In the genomic region with DNA sequence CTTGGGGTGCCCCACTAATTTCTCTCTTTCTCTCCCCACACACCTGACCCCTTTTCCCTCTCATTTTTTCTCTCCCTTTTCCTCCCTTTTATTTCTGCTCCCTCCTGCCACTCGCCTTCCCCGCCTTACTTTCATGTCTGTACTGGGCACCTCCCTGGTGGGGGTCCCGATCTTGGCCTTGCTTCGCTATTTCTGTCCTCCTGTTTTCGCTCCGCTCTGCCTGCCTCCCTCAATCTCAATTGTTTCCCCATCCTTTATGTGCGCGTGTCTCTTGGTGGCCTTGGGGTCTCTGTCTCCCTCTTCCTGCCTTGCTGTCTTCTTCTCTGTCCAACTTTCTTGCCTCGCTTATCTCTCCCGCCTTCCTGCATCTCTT, we compare ENCODE assay signal across 13 cellular contexts. TPM values are rescaled to one million over a fixed set of nuclear protein-coding genes. Genes with fewer than 3 reads are reported as not detected.
A peak's percentile ranks its signal among the peaks of the same experiment; 100 is the strongest.
DNase-seq lines count a peak whose midpoint lies in the region; ATAC-seq and TF ChIP-seq lines count a peak whose summit lies in the region.
"Had no signal": no experiment of that assay in that cellular context is flagged by ENCODE, and none has a peak within 500 bp of the region (broad histone marks: within the 10 kb centered on the region; RNA-seq: fewer than 3 reads in every experiment).

No MANE protein-coding gene starts in this region.

- peaks cover 10% of the 10 kb centered on the region for H3K27me3 Mint-ChIP-seq in activated naive CD8-positive, alpha-beta T cell
- peaks cover 4 to 30% (median 21%) of the 10 kb centered on the region in 3 donors for H3K27me3 Mint-ChIP-seq in immature natural killer cell (ENCODE audit: low read depth in 3 of 3)

- peaks cover 41% of the 10 kb centered on the region for H3K4me1 Mint-ChIP-seq in activated naive CD8-positive, alpha-beta T cell (ENCODE audit: low read depth)
- peaks cover 44 to 45% of the 10 kb centered on the region in 2 donors for H3K4me1 Mint-ChIP-seq in immature natural killer cell

- H3K9me3 Mint-ChIP-seq in activated naive CD8-positive, alpha-beta T cell (ENCODE audit: low read depth) = no peaks in the 10 kb centered on the region
- H3K9me3 Mint-ChIP-seq in immature natural killer cell = peaks cover 0 to 2% (median 0%) of the 10 kb centered on the region in 6 donors

- H3K27ac Mint-ChIP-seq in activated naive CD8-positive, alpha-beta T cell = peak overlapping the region; percentile 85
- H3K27ac Mint-ChIP-seq in immature natural killer cell = peak overlapping the region in 3 of 6 donors; percentile 74 to 88 (median 83)

- H3K27me3 ChIP-seq in HAP-1 (ENCODE audit: low read depth) = peaks cover 16% of the 10 kb centered on the region

- TF ChIP-seq CTCF in AG10803 (conservative IDR thresholded peaks at IDR 0.05; ENCODE audit: low read length) = no peak

- H3K4me3 ChIP-seq in AG10803 (ENCODE audit: low read length) (peak overlapping the region; percentile 68), HAP-1 (peak overlapping the region; percentile 45)

- no peaks in the 10 kb centered on the region for H3K9me3 ChIP-seq in HAP-1
- H3K9me3 ChIP-seq: vagina had no signal

- DNase-seq in AG10803 (ENCODE audit: low read depth) (no peak), HAP-1 (ENCODE audit: low spot score in 2 of 2) (no peak), immature natural killer cell (no peak), GOT3 (lab: John Stamatoyannopoulos, UW) (no peak)
- DNase-seq: dermis blood vessel endothelial cell, NCI-H2029 treated with DMSO at 0.1 percent for 48 hours, occipital lobe, SHP77 had no signal

- ATAC-seq in HG03442 (IDR thresholded peaks at IDR 0.05; ENCODE audit: unreplicated experiment) (no peak), HG03469 (IDR thresholded peaks at IDR 0.05; ENCODE audit: unreplicated experiment) (no peak), GM18907 (IDR thresholded peaks at IDR 0.05; ENCODE audit: unreplicated experiment) (no peak)

- H3K36me3 ChIP-seq in HAP-1 (replicated peaks) = no peaks in the 10 kb centered on the region
- H3K36me3 ChIP-seq: vagina had no signal

- H3K4me3 Mint-ChIP-seq in activated naive CD8-positive, alpha-beta T cell = peak overlapping the region; percentile 91
- H3K4me3 Mint-ChIP-seq in immature natural killer cell = peak overlapping the region; percentile 85 to 91 (median 87)

- H3K36me3 Mint-ChIP-seq in activated naive CD8-positive, alpha-beta T cell = no peaks in the 10 kb centered on the region
- H3K36me3 Mint-ChIP-seq in immature natural killer cell = peaks cover 0 to 4% (median 0%) of the 10 kb centered on the region in 3 donors

- in situ Hi-C loops in HAP-1 (cut with MboI; ENCODE audit: low sequenced_read_pairs) = no loop called here

- H3K4me1 ChIP-seq in HAP-1 = peaks cover 26% of the 10 kb centered on the region

RNA-seq across cellular contexts. Expression of a gene that starts 3.8 kb away (rescaled TPM):
- not detected for polyA plus RNA-seq in immature natural killer cell

RNA-seq across cellular contexts. Expression of a gene that starts 5.9 kb away (rescaled TPM):
- polyA plus RNA-seq in immature natural killer cell = 10 to 100 TPM; 14.8 to 30.5 (median 20.2) TPM

RNA-seq across cellular contexts. Expression of a gene that starts 33.1 kb away (rescaled TPM):
- polyA plus RNA-seq in immature natural killer cell = not detected

RNA-seq across cellular contexts. Expression of a gene that starts 33.5 kb away (rescaled TPM):
- polyA plus RNA-seq in immature natural killer cell = 1 to 10 TPM; 2.8 to 6.3 (median 3.1) TPM

RNA-seq across cellular contexts. Expression of a gene that starts 48.5 kb away (rescaled TPM):
- polyA plus RNA-seq in immature natural killer cell = 10 to 100 TPM; 32.3 to 42.4 (median 34.6) TPM
